Comparison of ENCODE assay signal across 8 cellular contexts in genomic region chrX:136880003-136880451, GRCh38. TPM values are rescaled to one million over a fixed set of nuclear protein-coding genes. Genes with fewer than 3 reads are reported as not detected.
DNase-seq lines count a peak whose midpoint lies in the region; ATAC-seq, FAIRE-seq and TF ChIP-seq lines count a peak whose summit lies in the region.

No MANE protein-coding gene starts in this region.

- TF ChIP-seq EP300 in A549 (IDR thresholded peaks at IDR 0.05): no peak

- TF ChIP-seq RAD21 in A549 (conservative IDR thresholded peaks at IDR 0.05 in 1 of 2, IDR thresholded peaks at IDR 0.05 in 1 of 2): no peak

- POLR2A ChIA-PET in A549 (lab: Yijun Ruan, JAX): interaction anchor here (0.9 to 1.3 kb wide), 19 partner anchors 8 to 383 kb away, joined by 3 to 32 read pairs (median 6); partner anchors contain the start of gene HTATSF1

- H3K36me3 ChIP-seq in HUES48 (ENCODE audit: control insufficient read depth, insufficient read depth, low read length) (peaks cover 50% of the 10 kb centered on the region), mesodermal cell (ENCODE audit: control insufficient read depth, insufficient read depth, low read length) (peaks cover 38% of the 10 kb centered on the region)
- H3K36me3 ChIP-seq in effector memory CD4-positive, alpha-beta T cell (ENCODE audit: control insufficient read depth, insufficient read depth, low read length): peaks cover 16% of the 10 kb centered on the region

- H3K4me3 ChIP-seq in A549: peak overlapping the region; percentile 71
- peak overlapping the region; percentile 99 for H3K4me3 ChIP-seq in HUES48 (ENCODE audit: low read depth, low read length)
- H3K4me3 ChIP-seq in effector memory CD4-positive, alpha-beta T cell (ENCODE audit: insufficient read depth, low read depth, low read length, poor library complexity, severe bottlenecking): peak overlapping the region; percentile 74
- peak overlapping the region; percentile 69 for H3K4me3 ChIP-seq in mesodermal cell (ENCODE audit: extremely low read depth, insufficient read depth, low read length, poor library complexity, severe bottlenecking)

- H3K27ac ChIP-seq in A549 (peak overlapping the region; percentile 95 to 98), HUES48 (ENCODE audit: low read depth, low read length) (peak overlapping the region; percentile 83), mesodermal cell (ENCODE audit: low read depth, low read length, severe bottlenecking) (peak overlapping the region; percentile 89), temporal lobe (ENCODE audit: low read depth, low read length) (peak overlapping the region; percentile 87)
- peak overlapping the region; percentile 94 for H3K27ac ChIP-seq in effector memory CD4-positive, alpha-beta T cell (ENCODE audit: insufficient read depth, low read length, poor library complexity, severe bottlenecking)

- H3K9me3 ChIP-seq in A549 (no peaks in the 10 kb centered on the region), HUES48 (ENCODE audit: control insufficient read depth, insufficient read depth, low read length) (no peaks in the 10 kb centered on the region), mesodermal cell (ENCODE audit: control insufficient read depth, low read length) (no peaks in the 10 kb centered on the region)
- no peaks in the 10 kb centered on the region for H3K9me3 ChIP-seq in effector memory CD4-positive, alpha-beta T cell (ENCODE audit: control insufficient read depth, low read length)

- DNase-seq in A549 (ENCODE audit: low read depth in 1 of 2, low spot score in 1 of 2): peak; percentile 18 to 22
- DNase-seq in GM19238 (ENCODE audit: insufficient read length, low spot score): peak; percentile 2
- DNase-seq in effector memory CD4-positive, alpha-beta T cell: peak; percentile 15 to 27 (median 24)

- WGBS in A549 (ENCODE audit: missing lambda C conversion rate): 6% methylated on average over 21 of the region's 32 CpGs
- WGBS in mesodermal cell (ENCODE audit: insufficient coverage in 2 of 2), 2 experiments: 0% methylated on average over 5 to 27 of the region's 32 CpGs

- TF ChIP-seq CTCF in A549 (IDR thresholded peaks at IDR 0.05): no peak

- no peak for TF ChIP-seq POLR2A in A549 (IDR thresholded peaks at IDR 0.05; ENCODE audit: low read length)

- H3K4me1 ChIP-seq in A549 (peaks cover 30% of the 10 kb centered on the region; the same call in 2 of the 3 replicates), HUES48 (ENCODE audit: control insufficient read depth, insufficient read depth, low read length) (peaks cover 15% of the 10 kb centered on the region), mesodermal cell (ENCODE audit: control insufficient read depth, insufficient read depth, low read length, poor library complexity, severe bottlenecking) (no peaks in the 10 kb centered on the region)
- peaks cover 3% of the 10 kb centered on the region for H3K4me1 ChIP-seq in effector memory CD4-positive, alpha-beta T cell (ENCODE audit: control insufficient read depth, insufficient read depth, low read length, poor library complexity, severe bottlenecking)

- peak overlapping the region; percentile 99 for H3K9ac ChIP-seq in HUES48 (ENCODE audit: low read depth, low read length)

- FAIRE-seq in A549 (lab: Jason Lieb, UNC): no peak

- H3K4me2 ChIP-seq in A549: peak overlapping the region; percentile 84; the same call in 2 of the 3 replicates

- H3K27me3 ChIP-seq in HUES48 (ENCODE audit: control insufficient read depth, insufficient read depth, low read length): no peaks in the 10 kb centered on the region
- H3K27me3 ChIP-seq in effector memory CD4-positive, alpha-beta T cell (replicated peaks; ENCODE audit: control insufficient read depth, insufficient read depth, low read length, poor library complexity, severe bottlenecking): no peaks in the 10 kb centered on the region

- CTCF ChIA-PET in A549 (lab: Yijun Ruan, JAX): interaction anchor here (0.9 to 1.2 kb wide), 3 partner anchors 12 to 46 kb away, joined by 3 to 4 read pairs (median 3); no protein-coding TSS in a partner anchor

- ATAC-seq in A549 (peak; percentile 55 to 68; a peak in 5 of 6 replicates), GM18519 (IDR thresholded peaks at IDR 0.05; ENCODE audit: low FRiP score, unreplicated experiment) (no peak)
- peak; percentile 29 to 37 for ATAC-seq in activated CD4-positive, CD25-positive, alpha-beta regulatory T cell treated with anti-CD3 and anti-CD28 coated beads, Interleukin-2, amount 50 U/mL, for 24 hours

TF ChIP-seq in A549, 52 proteins besides CTCF, POLR2A, EP300 and RAD21:
- no peak for TF ChIP-seq ZSCAN20 (CRISPR knock-in tag; IDR thresholded peaks at IDR 0.05)
- no peak for TF ChIP-seq HDAC2 (IDR thresholded peaks at IDR 0.05)
- TF ChIP-seq TP53 (CRISPR knock-in tag; IDR thresholded peaks at IDR 0.05): peak; percentile 78; the same call in 1 of the 2 replicates
- TF ChIP-seq RCOR1 (IDR thresholded peaks at IDR 0.05; ENCODE audit: low read depth, low read length): no peak
- TF ChIP-seq, protein P1, sequence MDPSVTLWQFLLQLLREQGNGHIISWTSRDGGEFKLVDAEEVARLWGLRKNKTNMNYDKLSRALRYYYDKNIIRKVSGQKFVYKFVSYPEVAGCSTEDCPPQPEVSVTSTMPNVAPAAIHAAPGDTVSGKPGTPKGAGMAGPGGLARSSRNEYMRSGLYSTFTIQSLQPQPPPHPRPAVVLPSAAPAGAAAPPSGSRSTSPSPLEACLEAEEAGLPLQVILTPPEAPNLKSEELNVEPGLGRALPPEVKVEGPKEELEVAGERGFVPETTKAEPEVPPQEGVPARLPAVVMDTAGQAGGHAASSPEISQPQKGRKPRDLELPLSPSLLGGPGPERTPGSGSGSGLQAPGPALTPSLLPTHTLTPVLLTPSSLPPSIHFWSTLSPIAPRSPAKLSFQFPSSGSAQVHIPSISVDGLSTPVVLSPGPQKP (IDR thresholded peaks at IDR 0.05; ENCODE audit: low read depth, low read length): no peak
- 0 out of 2 replicates have a peak, but pooled peaks have one; percentile 21 for TF ChIP-seq RARB (CRISPR knock-in tag; IDR thresholded peaks at IDR 0.05)
- peak; percentile 85; the same call in 1 of the 2 replicates for TF ChIP-seq HOXA7 (CRISPR knock-in tag; IDR thresholded peaks at IDR 0.05)
- TF ChIP-seq TFCP2L1 (CRISPR knock-in tag; IDR thresholded peaks at IDR 0.05): peak; percentile 28; the same call in 1 of the 2 replicates
- TF ChIP-seq RNF2 (IDR thresholded peaks at IDR 0.05; ENCODE audit: borderline replicate concordance, low read depth): no peak
- TF ChIP-seq NPAS2 (CRISPR knock-in tag; IDR thresholded peaks at IDR 0.05; ENCODE audit: borderline replicate concordance): no peak
- no peak for TF ChIP-seq FOSB (CRISPR knock-in tag; IDR thresholded peaks at IDR 0.05)

RNA-seq across cellular contexts. Expression of gene RBMX, which starts 0.5 kb away (rescaled TPM):
- polyA plus RNA-seq in A549 (2011; rRNA removed) (220 and 278 TPM in 2 replicates), A549 (2017; fragmentation: RNase III; extraction: RNeasy Plus Mini Kit Qiagen cat#74134 plus additional on column Dnase treatment) (333 to 337 TPM (median 337 TPM) in 3 replicates)
- polyA plus RNA-seq in A549 (2012; cell fraction: cytosol; rRNA removed): 131 and 141 TPM in 2 replicates
- polyA plus RNA-seq in A549 (2012; cell fraction: nucleus; rRNA removed): 114 and 217 TPM in 2 replicates
- 117 TPM in 2 replicates for polyA minus RNA-seq in A549 (2011; rRNA and poly(A)+ RNA removed)
- polyA plus RNA-seq in mesodermal cell (2013, experiment 1 of 2): 323 TPM
- 346 TPM for polyA plus RNA-seq in mesodermal cell (2013, experiment 2 of 2)
- total RNA-seq in temporal lobe: 276 TPM
